ENCODE assay signal across 12 cellular contexts in the genomic region with DNA sequence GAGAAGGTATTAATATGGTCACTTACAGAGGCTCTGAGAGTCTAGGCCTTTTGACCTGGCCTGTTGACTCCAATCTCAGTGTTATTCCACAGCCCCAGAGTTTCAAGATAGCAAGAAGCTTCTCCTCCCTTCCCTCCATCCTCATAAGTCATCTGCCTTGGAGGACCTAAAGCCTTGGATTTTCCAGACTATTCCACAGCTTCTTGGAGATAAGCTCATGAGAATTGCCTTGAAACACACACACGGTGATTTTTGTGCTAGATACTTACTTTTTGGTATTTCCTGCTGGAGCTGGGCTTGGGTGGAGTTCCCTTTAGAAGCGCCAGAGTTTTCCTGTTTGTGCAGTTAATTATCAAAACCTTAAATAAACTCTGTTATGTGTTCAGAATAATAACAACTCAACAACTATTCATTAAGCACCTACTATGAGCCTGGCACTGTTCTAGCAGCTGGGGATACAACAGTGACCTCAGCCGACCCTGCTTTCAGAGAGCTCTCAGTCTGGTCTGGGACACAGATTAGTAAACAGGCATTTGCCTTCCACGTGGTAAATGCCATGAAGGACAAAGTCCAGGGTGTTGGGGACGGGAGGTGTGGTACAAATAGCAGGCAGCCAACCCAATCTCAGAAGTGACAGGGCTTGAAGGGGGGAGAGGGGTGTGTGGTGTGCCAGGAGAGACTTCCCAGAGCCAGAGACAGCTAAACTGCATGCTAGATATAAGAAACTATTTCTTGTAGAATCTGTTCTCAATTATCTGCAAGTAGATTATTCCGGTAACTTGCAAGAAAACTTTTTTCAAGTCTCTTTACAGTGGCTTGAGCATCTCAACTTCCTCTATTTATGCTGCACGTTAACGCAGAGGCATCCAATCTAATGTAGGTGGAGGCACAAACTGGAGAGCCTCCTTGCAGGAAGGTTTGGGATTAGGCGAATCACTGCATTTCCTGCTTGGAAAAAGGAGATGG. TPM values are rescaled to one million over a fixed set of nuclear protein-coding genes. Genes with fewer than 3 reads are reported as not detected.
A peak's percentile ranks its signal among the peaks of the same experiment; 100 is the strongest.
DNase-seq lines count a peak whose midpoint lies in the region; ATAC-seq and TF ChIP-seq lines count a peak whose summit lies in the region.
"Had no signal": no experiment of that assay in that cellular context is flagged by ENCODE, and none has a peak within 500 bp of the region (broad histone marks: within the 10 kb centered on the region; RNA-seq: fewer than 3 reads in every experiment).

No MANE protein-coding gene starts in this region.

- intact Hi-C loops in IMR-90 (cut with micrococcal nuclease) = loop anchor here (2.0 kb wide), 1 partner anchor 34 kb away; no protein-coding TSS in a partner anchor
- intact Hi-C loops in testis (cut with DNase I; ENCODE audit: low total_unique reads) = no loop called here

- peak overlapping the region in 1 of 2 experiments; percentile 38 for H2BK12ac ChIP-seq in mesenchymal stem cell (ENCODE audit: low read length in 2 of 2)

- H3K18ac ChIP-seq in IMR-90 (ENCODE audit: low read depth, low read length) (peak overlapping the region; percentile 44; the same call in 1 of the 2 replicates), mesenchymal stem cell (ENCODE audit: low read depth in 1 of 2, low read length in 2 of 2) (peak overlapping the region; percentile 30 to 86)

- H3K23ac ChIP-seq in IMR-90 (ENCODE audit: low read depth, low read length) = no peak overlapping the region
- H3K23ac ChIP-seq in mesenchymal stem cell (ENCODE audit: low read length in 2 of 2) = no peak overlapping the region

- no peak overlapping the region for H3K4me2 ChIP-seq in IMR-90 (ENCODE audit: low read depth, low read length)
- no peak overlapping the region for H3K4me2 ChIP-seq in mesenchymal stem cell (ENCODE audit: low read length, poor library complexity, severe bottlenecking)

- H3K14ac ChIP-seq in IMR-90 (replicated peaks; ENCODE audit: low read depth, low read length) (no peak overlapping the region), mesenchymal stem cell (ENCODE audit: low read length in 2 of 2) (no peak overlapping the region)

- no peaks in the 10 kb centered on the region for H3K79me1 ChIP-seq in IMR-90 (ENCODE audit: low read depth in 1 of 2, low read length in 2 of 2)
- H3K79me1 ChIP-seq in mesenchymal stem cell (replicated peaks; ENCODE audit: low read length, poor library complexity, severe bottlenecking) = no peaks in the 10 kb centered on the region

- CTCF ChIA-PET in IMR-90 (lab: Yijun Ruan, JAX) = interaction anchor here (0.5 kb wide), 1 partner anchor 17 kb away, joined by 4 read pairs; no protein-coding TSS in a partner anchor

- ATAC-seq in IMR-90 (ENCODE audit: low read depth) = no peak
- no peak for ATAC-seq in HG03135 (IDR thresholded peaks at IDR 0.05; ENCODE audit: unreplicated experiment)
- no peak for ATAC-seq in HG03097 (IDR thresholded peaks at IDR 0.05; ENCODE audit: low FRiP score, unreplicated experiment)
- no peak for ATAC-seq in esophagus mucosa
- ATAC-seq: stimulated activated naive CD8-positive, alpha-beta T cell treated with anti-CD3 and anti-CD28 coated beads, Interleukin-15, Interleukin-2, amounts not matched to agents 100 U/mL and 50 U/mL, for 24 hours had no signal

- TF ChIP-seq POLR2A in IMR-90 (IDR thresholded peaks at IDR 0.05; ENCODE audit: low read depth, low read length) (no peak), testis (IDR thresholded peaks at IDR 0.05) (no peak)

- peaks cover 13% of the 10 kb centered on the region for H3K9me1 ChIP-seq in IMR-90 (ENCODE audit: insufficient read depth, low read length)

- WGBS in IMR-90 (ENCODE audit: extremely low coverage in 2 of 2, insufficient read length in 1 of 2), 2 experiments = 60% methylated on average over 2 of the region's 9 CpGs; no CpG with 5 or more reads in 1 of the 2 experiments
- 57% methylated on average over 9 of the region's 9 CpGs for WGBS in mesenchymal stem cell
- 43 to 49% methylated on average over 9 of the region's 9 CpGs for WGBS in testis, 2 donors

- no peak for TF ChIP-seq RAD21 in IMR-90 (IDR thresholded peaks at IDR 0.05; ENCODE audit: low read length)

- H3K36me3 ChIP-seq in IMR-90 (ENCODE audit: control insufficient read depth, insufficient read depth, low read length) (no peaks in the 10 kb centered on the region), duodenal mucosa (ENCODE audit: control insufficient read depth in 1 of 2, insufficient read depth in 2 of 2, low read length in 2 of 2) (no peaks in the 10 kb centered on the region), mesenchymal stem cell (ENCODE audit: control insufficient read depth in 1 of 2, insufficient read depth in 2 of 2, low read depth in 1 of 2, low read length in 2 of 2) (no peaks in the 10 kb centered on the region), testis (ENCODE audit: low read depth, missing control alignments) (no peaks in the 10 kb centered on the region)

- H3K4me3 ChIP-seq in IMR-90 (ENCODE audit: insufficient read depth, low read depth, low read length) (no peak overlapping the region), duodenal mucosa (ENCODE audit: low read depth in 1 of 2, low read length in 2 of 2) (peak overlapping the region in 1 of 2 donors; percentile 6), mesenchymal stem cell (ENCODE audit: insufficient read depth in 1 of 2, low read depth in 1 of 2, low read length in 2 of 2) (no peak overlapping the region), testis (no peak overlapping the region)

- BruUV-seq in IMR-90 (replicated peaks; lab: Mats Ljungman, UMichigan) = no TSS peak

- TF ChIP-seq CTCF in IMR-90 (conservative IDR thresholded peaks at IDR 0.05; ENCODE audit: low read depth, low read length) (no peak), testis (IDR thresholded peaks at IDR 0.05) (no peak)

- DNase-seq in IMR-90 (no peak), mesenchymal stem cell (peak; percentile 40), testis (peak; percentile 37), NK-92 (lab: John Stamatoyannopoulos, UW; ENCODE audit: unreplicated experiment) (no peak)
- DNase-seq: activated CD8-positive, alpha-beta memory T cell treated with anti-CD3 and anti-CD28 coated beads, Interleukin-2, amount 50 U/mL, for 4 hours; EL; stimulated activated naive CD8-positive, alpha-beta T cell treated with anti-CD3 and anti-CD28 coated beads, Interleukin-15, Interleukin-2, amounts not matched to agents 100 U/mL and 50 U/mL, for 24 hours; T-helper 1 cell had no signal

- in situ Hi-C loops in IMR-90 (cut with MboI; ENCODE audit: low sequenced_read_pairs) = no loop called here

- no peak overlapping the region for H4K5ac ChIP-seq in IMR-90 (ENCODE audit: low read depth, low read length)

- H2AK9ac ChIP-seq in IMR-90 (replicated peaks; ENCODE audit: low read depth, low read length, poor library complexity) = no peak overlapping the region

- H4K8ac ChIP-seq in IMR-90 (ENCODE audit: low read depth in 2 of 2, low read length in 2 of 2) (no peak overlapping the region), mesenchymal stem cell (ENCODE audit: low read length) (peak overlapping the region; percentile 13)

- H2BK15ac ChIP-seq in IMR-90 (ENCODE audit: low read depth, low read length) = no peak overlapping the region; the same call in 2 of the 3 replicates
- no peak overlapping the region for H2BK15ac ChIP-seq in mesenchymal stem cell (ENCODE audit: low read depth, poor library complexity, severe bottlenecking)

- no peaks in the 10 kb centered on the region for H3K9me3 ChIP-seq in IMR-90 (ENCODE audit: control insufficient read depth, insufficient read depth, low read length)
- no peaks in the 10 kb centered on the region for H3K9me3 ChIP-seq in duodenal mucosa (ENCODE audit: control insufficient read depth in 1 of 2, low read length in 2 of 2)
- no peaks in the 10 kb centered on the region for H3K9me3 ChIP-seq in mesenchymal stem cell (ENCODE audit: control insufficient read depth, low read length)
- H3K9me3 ChIP-seq in testis = no peaks in the 10 kb centered on the region

- no peak overlapping the region for H2AFZ ChIP-seq in IMR-90 (replicated peaks; ENCODE audit: low read length, poor library complexity)
- no peak overlapping the region for H2AFZ ChIP-seq in mesenchymal stem cell (ENCODE audit: low read depth, low read length)

- H4K91ac ChIP-seq in IMR-90 (ENCODE audit: insufficient read depth, low read depth, low read length) (peak overlapping the region; percentile 36; the same call in 1 of the 2 replicates), mesenchymal stem cell (ENCODE audit: low read length) (peak overlapping the region; percentile 66)

- H2AK5ac ChIP-seq in IMR-90 (ENCODE audit: low read depth, low read length) = peak overlapping the region; percentile 35
- no peak overlapping the region for H2AK5ac ChIP-seq in mesenchymal stem cell (ENCODE audit: low read length, severe bottlenecking)

- H3K27ac ChIP-seq in IMR-90 (ENCODE audit: insufficient read depth, low read length) = no peak overlapping the region
- H3K27ac ChIP-seq in duodenal mucosa (ENCODE audit: low read depth, low read length) = peak overlapping the region; percentile 16
- H3K27ac ChIP-seq in mesenchymal stem cell (ENCODE audit: low read length, poor library complexity, severe bottlenecking) = no peak overlapping the region
- H3K27ac ChIP-seq in testis = peak overlapping the region; percentile 5 to 57

- peaks cover 5% of the 10 kb centered on the region for H3K4me1 ChIP-seq in IMR-90 (ENCODE audit: control insufficient read depth, insufficient read depth, low read length)
- H3K4me1 ChIP-seq in duodenal mucosa (ENCODE audit: control insufficient read depth in 1 of 2, insufficient read depth in 2 of 2, low read length in 2 of 2) = peaks cover 13 to 21% of the 10 kb centered on the region in 2 donors
- peaks cover 1% of the 10 kb centered on the region for H3K4me1 ChIP-seq in mesenchymal stem cell (ENCODE audit: control insufficient read depth, insufficient read depth, low read depth, low read length)
- H3K4me1 ChIP-seq in testis = peaks cover 21% of the 10 kb centered on the region

- no peak overlapping the region for H3K9ac ChIP-seq in IMR-90 (ENCODE audit: low read depth, low read length)
- H3K9ac ChIP-seq in duodenal mucosa (ENCODE audit: low read depth in 1 of 2, low read length in 2 of 2) = peak overlapping the region in 1 of 2 donors; percentile 13
- peak overlapping the region; percentile 48 for H3K9ac ChIP-seq in mesenchymal stem cell (ENCODE audit: low read length)

- H2BK5ac ChIP-seq in IMR-90 (ENCODE audit: low read depth, low read length, poor library complexity, severe bottlenecking) (no peak overlapping the region), mesenchymal stem cell (ENCODE audit: low read depth, low read length, poor library complexity, severe bottlenecking) (no peak overlapping the region)

- H2BK120ac ChIP-seq in IMR-90 (ENCODE audit: low read depth, low read length) (no peak overlapping the region), mesenchymal stem cell (ENCODE audit: low read depth, low read length) (no peak overlapping the region)

- H3K56ac ChIP-seq in IMR-90 (ENCODE audit: extremely low read depth, insufficient read depth, low read length) = no peak overlapping the region

- POLR2A ChIA-PET in IMR-90 (lab: Charles Lee; ENCODE audit: unreplicated experiment) = interaction anchor here (1.2 kb wide), 1 partner anchor 132 kb away, joined by 3 read pairs; no protein-coding TSS in a partner anchor

- dilution Hi-C loops in IMR-90 (cut with HindIII; ENCODE audit: low sequenced_read_pairs, unreplicated experiment) = no loop called here

- H3K27me3 ChIP-seq in IMR-90 (ENCODE audit: control insufficient read depth, insufficient read depth, low read length) (no peaks in the 10 kb centered on the region), duodenal mucosa (ENCODE audit: control insufficient read depth in 1 of 2, insufficient read depth in 2 of 2, low read length in 2 of 2) (no peaks in the 10 kb centered on the region), mesenchymal stem cell (ENCODE audit: control insufficient read depth in 1 of 2, insufficient read depth in 1 of 2, low read length in 2 of 2) (no peaks in the 10 kb centered on the region), testis (no peaks in the 10 kb centered on the region)

- H3K4ac ChIP-seq in IMR-90 (ENCODE audit: low read depth, low read length) (no peak overlapping the region), mesenchymal stem cell (ENCODE audit: low read depth in 1 of 2, low read length in 2 of 2) (no peak overlapping the region)

- H4K20me1 ChIP-seq in IMR-90 (ENCODE audit: insufficient read depth, low read length) = no peaks in the 10 kb centered on the region

- H2BK20ac ChIP-seq in IMR-90 (ENCODE audit: low read depth, low read length) = no peak overlapping the region

RNA-seq across cellular contexts. Expression of gene KLF9, which starts 55.9 kb away (rescaled TPM):
- total RNA-seq in IMR-90 (2012; rRNA removed) (7.5 and 11.4 TPM in 2 replicates), testis (10 to 100 TPM; 39.8 to 47.9 TPM), esophagus mucosa (6.1 TPM)
- polyA plus RNA-seq in IMR-90 (2012; rRNA removed) (4.1 and 4.3 TPM in 2 replicates), testis (ENCODE audit: insufficient read depth, low read depth, low replicate concordance) (11.8 TPM)
- 3.1 and 9.3 TPM in 2 replicates for polyA plus RNA-seq in IMR-90 (2012; cell fraction: cytosol; rRNA removed)
- 10.6 and 22.1 TPM in 2 replicates for polyA plus RNA-seq in IMR-90 (2012; cell fraction: nucleus; rRNA removed; ENCODE audit: low replicate concordance)
- 31.5 TPM for polyA plus RNA-seq in mesenchymal stem cell (2013, experiment 1 of 2)
- 32.5 TPM for polyA plus RNA-seq in mesenchymal stem cell (2013, experiment 2 of 2)

Comparison
In these comparisons a context has a peak if more than half of its experiments do, and no peak if none do; other contexts are left out.
1. DNase-seq: peak in mesenchymal stem cell (single experiment) and testis (single experiment); none in IMR-90 (single experiment) and NK-92 (single experiment).
2. H3K27ac ChIP-seq: peak in duodenal mucosa (single experiment) and testis (2 of 2); none in IMR-90 (single experiment) and mesenchymal stem cell (single experiment).